24 cellular contexts compared by ENCODE assay signal in the genomic region with DNA sequence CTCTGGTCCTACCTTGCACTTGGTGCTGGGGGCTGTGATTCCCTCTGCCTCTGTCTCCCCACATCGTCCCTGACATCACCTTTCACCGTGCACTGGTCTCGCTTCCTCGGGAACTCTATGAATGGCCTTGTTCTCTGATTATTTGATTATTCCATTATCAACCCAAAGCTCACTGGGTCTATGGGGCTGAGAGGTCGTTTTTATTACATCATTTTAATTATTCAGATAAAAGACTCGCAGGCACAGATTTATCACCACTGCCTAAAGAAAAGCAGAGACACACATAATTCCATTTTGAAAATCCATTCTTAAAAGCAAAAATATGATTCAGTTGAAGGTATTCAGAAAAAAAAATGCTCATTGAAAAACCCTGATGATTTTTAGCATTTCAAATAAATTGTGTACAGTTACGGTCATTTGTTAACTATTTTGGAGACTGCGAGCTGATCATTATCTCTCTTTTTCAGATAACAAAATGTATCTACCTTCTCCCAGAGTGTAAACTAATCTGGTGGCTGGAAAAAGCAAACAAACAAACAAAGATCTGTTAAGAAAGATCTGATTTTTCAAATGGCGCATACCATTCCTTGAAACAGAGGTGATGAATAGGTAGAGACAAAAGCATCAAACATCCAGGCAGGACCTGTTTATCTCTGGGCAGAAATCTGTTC.
"Had no signal": no experiment of that assay in that cellular context is flagged by ENCODE, and none has a peak within 500 bp of the region (broad histone marks: within the 10 kb centered on the region; RNA-seq: fewer than 3 reads in every experiment).

No MANE protein-coding gene starts in this region.

- H2AFZ ChIP-seq: parathyroid adenoma had no signal

- H3K4me3 Mint-ChIP-seq: mesothelial cell of epicardium; naive B cell; nephron; stimulated activated naive B cell treated with anti-CD40 and anti-IgM and Interleukin-4, amounts not matched to agents 10 μg/mL and 1 μg/mL and 100 μg/mL, for 72 hours; stimulated activated naive CD8-positive, alpha-beta T cell treated with anti-CD3 and anti-CD28 coated beads, Interleukin-15, Interleukin-2, amounts not matched to agents 100 ng/mL and 50 ng/mL, for 24 hours had no signal

- H3K27me3 ChIP-seq: foreskin keratinocyte, right lobe of liver, upper lobe of right lung, uterus had no signal

- H3K9me3 ChIP-seq: gastroesophageal sphincter, heart right ventricle, left lung, mucosa of descending colon, right lobe of liver, thoracic aorta, tibial nerve, upper lobe of right lung, uterus had no signal

- DNase-seq: cortex of kidney; foreskin keratinocyte; heart right ventricle; hippocampal formation; left cardiac atrium; left lung; mesenchymal stem cell; mucosa of descending colon; naive B cell; right lobe of liver; small intestine; stimulated activated CD4-positive, alpha-beta T cell treated with anti-CD3 and anti-CD28 coated beads, Interleukin-15, amount 100 ng/mL, for 24 hours; stimulated activated CD4-positive, alpha-beta T cell treated with anti-CD3 and anti-CD28 coated beads, Interleukin-2, amount 100 ng/mL, for 48 hours; stimulated activated naive B cell treated with anti-CD40 and anti-IgM and Interleukin-4, amounts not matched to agents 10 μg/mL and 1 μg/mL and 100 μg/mL, for 72 hours; upper lobe of right lung; uterus had no signal

- H3K36me3 Mint-ChIP-seq: mesothelial cell of epicardium; naive B cell; stimulated activated naive B cell treated with anti-CD40 and anti-IgM and Interleukin-4, amounts not matched to agents 10 μg/mL and 1 μg/mL and 100 μg/mL, for 72 hours had no signal

- H3K9ac ChIP-seq: parathyroid adenoma had no signal

- H3K27ac ChIP-seq: foreskin keratinocyte, gastroesophageal sphincter, heart right ventricle, left lung, parathyroid adenoma, right lobe of liver, thoracic aorta, tibial nerve, upper lobe of right lung, uterus had no signal

- H3K4me1 Mint-ChIP-seq: naive B cell; stimulated activated naive B cell treated with anti-CD40 and anti-IgM and Interleukin-4, amounts not matched to agents 10 μg/mL and 1 μg/mL and 100 μg/mL, for 72 hours had no signal

- H3K27ac Mint-ChIP-seq: mesothelial cell of epicardium; naive B cell; nephron; progenitor cell of endocrine pancreas; stimulated activated naive B cell treated with anti-CD40 and anti-IgM and Interleukin-4, amounts not matched to agents 10 μg/mL and 1 μg/mL and 100 μg/mL, for 72 hours; stimulated activated naive CD8-positive, alpha-beta T cell treated with anti-CD3 and anti-CD28 coated beads, Interleukin-15, Interleukin-2, amounts not matched to agents 100 ng/mL and 50 ng/mL, for 24 hours had no signal

- H3K9me3 Mint-ChIP-seq: mesothelial cell of epicardium; nephron; stimulated activated naive B cell treated with anti-CD40 and anti-IgM and Interleukin-4, amounts not matched to agents 10 μg/mL and 1 μg/mL and 100 μg/mL, for 72 hours; stimulated activated naive CD8-positive, alpha-beta T cell treated with anti-CD3 and anti-CD28 coated beads, Interleukin-15, Interleukin-2, amounts not matched to agents 100 ng/mL and 50 ng/mL, for 24 hours had no signal

- H3K4me3 ChIP-seq: gastroesophageal sphincter, heart right ventricle, left lung, mucosa of descending colon, right lobe of liver, thoracic aorta, tibial nerve, upper lobe of right lung, uterus had no signal

- H3K36me3 ChIP-seq: gastroesophageal sphincter, heart right ventricle, left lung, right lobe of liver, thoracic aorta, tibial nerve, upper lobe of right lung, uterus had no signal

- H3K79me2 ChIP-seq: parathyroid adenoma had no signal

- H3K4me1 ChIP-seq: foreskin keratinocyte, gastroesophageal sphincter, left lung, parathyroid adenoma, right lobe of liver, tibial nerve, upper lobe of right lung, uterus had no signal
